Comparison of ENCODE assay signal across 8 cellular contexts in genomic region chr17:78779848-78780247, GRCh38. TPM values are rescaled to one million over a fixed set of nuclear protein-coding genes. Genes with fewer than 3 reads are reported as not detected.
DNase-seq lines count a peak whose midpoint lies in the region; ATAC-seq, FAIRE-seq and TF ChIP-seq lines count a peak whose summit lies in the region.

No MANE protein-coding gene starts in this region.

- H3K9me3 ChIP-seq in left lung (no peaks in the 10 kb centered on the region), upper lobe of right lung (no peaks in the 10 kb centered on the region)

- H3K36me3 ChIP-seq in left lung = no peaks in the 10 kb centered on the region
- H3K36me3 ChIP-seq in upper lobe of right lung = no peaks in the 10 kb centered on the region

- DNase-seq in stimulated activated CD4-positive, alpha-beta T cell treated with anti-CD3 and anti-CD28 coated beads, Interleukin-4, amount 100 ng/mL, for 24 hours = peak; percentile 63
- no peak for DNase-seq in stimulated activated CD4-positive, alpha-beta T cell treated with anti-CD3 and anti-CD28 coated beads, Interleukin-12 subunit alpha, Interleukin-12 subunit beta, amount 100 ng/mL, for 4 hours
- peak; percentile 60 for DNase-seq in activated T-cell treated with anti-CD3 and anti-CD28 coated beads, Interleukin-2, amount 50 U/mL, for 1 hour
- DNase-seq in left lung (no peak), upper lobe of right lung (peak; percentile 43), RCC 7860 (ENCODE audit: low spot score) (no peak), HCEC 1CT (no peak)

- peak overlapping the region in 1 of 2 donors; percentile 86 for H3K4me3 ChIP-seq in left lung
- H3K4me3 ChIP-seq in upper lobe of right lung = peak overlapping the region; percentile 83

- TF ChIP-seq CTCF in left lung (IDR thresholded peaks at IDR 0.05) (no peak), upper lobe of right lung (IDR thresholded peaks at IDR 0.05) (no peak)

- H3K27me3 ChIP-seq in left lung (no peaks in the 10 kb centered on the region), upper lobe of right lung (no peaks in the 10 kb centered on the region)

- no peak for FAIRE-seq in RCC 7860 (lab: Jason Lieb, UNC)

- intact Hi-C loops in left lung (cut with DNase I) (no loop called here), upper lobe of right lung (cut with DNase I) (no loop called here)

- peak; percentile 43 for ATAC-seq in left lung
- peak; percentile 3 for ATAC-seq in upper lobe of right lung
- no peak for ATAC-seq in GM18498 (IDR thresholded peaks at IDR 0.05; ENCODE audit: unreplicated experiment)

- peaks cover 14 to 76% of the 10 kb centered on the region in 2 donors for H3K4me1 ChIP-seq in left lung
- H3K4me1 ChIP-seq in upper lobe of right lung = peaks cover 30% of the 10 kb centered on the region

- H3K27ac ChIP-seq in left lung (peak overlapping the region; percentile 94), upper lobe of right lung (peak overlapping the region; percentile 93)

RNA-seq across cellular contexts. Expression of gene CYTH1, which starts 2.2 kb away (rescaled TPM):
- total RNA-seq in left lung (10 to 100 TPM; 65.1 to 96.1 TPM), upper lobe of right lung (103 TPM)

Comparison
In these comparisons a context has a peak if more than half of its experiments do, and no peak if none do; other contexts are left out.
1. DNase-seq: peak in stimulated activated CD4-positive, alpha-beta T cell treated with anti-CD3 and anti-CD28 coated beads, Interleukin-4, amount 100 ng/mL, for 24 hours (single experiment), activated T-cell treated with anti-CD3 and anti-CD28 coated beads, Interleukin-2, amount 50 U/mL, for 1 hour (single experiment) and upper lobe of right lung (single experiment); none in stimulated activated CD4-positive, alpha-beta T cell treated with anti-CD3 and anti-CD28 coated beads, Interleukin-12 subunit alpha, Interleukin-12 subunit beta, amount 100 ng/mL, for 4 hours (single experiment), left lung (0 of 2), RCC 7860 (single experiment) and HCEC 1CT (single experiment).